In genomic region chr18:46497129-46497528, GRCh38 we compare ENCODE assay signal across 10 cellular contexts.
DNase-seq lines count a peak whose midpoint lies in the region; ATAC-seq and TF ChIP-seq lines count a peak whose summit lies in the region.
"Had no signal": no experiment of that assay in that cellular context is flagged by ENCODE, and none has a peak within 500 bp of the region (broad histone marks: within the 10 kb centered on the region; RNA-seq: fewer than 3 reads in every experiment).

No MANE protein-coding gene starts in this region.

- peak; percentile 65 for DNase-seq in activated CD4-positive, alpha-beta T cell treated with anti-CD3 and anti-CD28 coated beads for 36 hours
- no peak for DNase-seq in activated CD4-positive, alpha-beta T cell treated with anti-CD3 and anti-CD28 coated beads for 1 hour
- DNase-seq in OCI-LY7 (ENCODE audit: low spot score) (peak; percentile 3), cardiac fibroblast (ENCODE audit: low read depth in 2 of 2) (peak; percentile 13 to 14), retina (peak; percentile 35), NCI-H2107 treated with DMSO at 0.1 percent for 48 hours (lab: John Stamatoyannopoulos, UW; ENCODE audit: unreplicated experiment) (no peak), mesenteric fat pad (ENCODE audit: low spot score) (no peak), GM19240 (ENCODE audit: insufficient read length, low spot score) (no peak)
- DNase-seq: dorsolateral prefrontal cortex had no signal

- POLR2A ChIA-PET in activated CD4-positive, alpha-beta T cell treated with anti-CD3 and anti-CD28 coated beads for 36 hours (lab: Charles Lee): no interaction called here
- POLR2A ChIA-PET in OCI-LY7 (lab: Charles Lee): no interaction called here

- H3K4me1 ChIP-seq in OCI-LY7 (ENCODE audit: insufficient read depth, low read length, poor library complexity, severe bottlenecking): no peaks in the 10 kb centered on the region

- TF ChIP-seq CTCF in OCI-LY7 (conservative IDR thresholded peaks at IDR 0.05; ENCODE audit: low read length) (no peak), cardiac fibroblast (IDR thresholded peaks at IDR 0.05; ENCODE audit: low read depth, low read length) (no peak)

- H4K20me1 ChIP-seq in OCI-LY7 (ENCODE audit: insufficient read depth, low read length): no peaks in the 10 kb centered on the region

- intact Hi-C loops in activated CD4-positive, alpha-beta T cell treated with anti-CD3 and anti-CD28 coated beads for 36 hours (cut with DNase I, micrococcal nuclease): no loop called here
- intact Hi-C loops in OCI-LY7 (cut with micrococcal nuclease; ENCODE audit: unreplicated experiment): no loop called here

- ATAC-seq in activated CD4-positive, alpha-beta T cell treated with anti-CD3 and anti-CD28 coated beads for 36 hours: no peak

- H3K4me2 ChIP-seq in OCI-LY7 (ENCODE audit: low read length): no peak overlapping the region

- no peak overlapping the region for H3K27ac Mint-ChIP-seq in activated CD4-positive, alpha-beta T cell treated with anti-CD3 and anti-CD28 coated beads for 36 hours
- H3K27ac Mint-ChIP-seq: memory B cell had no signal

- H3K9me3 ChIP-seq in OCI-LY7 (ENCODE audit: low read length): no peaks in the 10 kb centered on the region

- no peak overlapping the region for H3K4me3 Mint-ChIP-seq in activated CD4-positive, alpha-beta T cell treated with anti-CD3 and anti-CD28 coated beads for 36 hours
- H3K4me3 Mint-ChIP-seq: memory B cell had no signal

- H3K4me1 Mint-ChIP-seq in activated CD4-positive, alpha-beta T cell treated with anti-CD3 and anti-CD28 coated beads for 36 hours: no peaks in the 10 kb centered on the region
- H3K4me1 Mint-ChIP-seq: memory B cell had no signal

- no peaks in the 10 kb centered on the region for H3K36me3 ChIP-seq in OCI-LY7 (ENCODE audit: insufficient read depth, low read length)

- no peak overlapping the region for H3K27ac ChIP-seq in OCI-LY7 (ENCODE audit: low read depth, low read length, poor library complexity, severe bottlenecking)
- H3K27ac ChIP-seq: dorsolateral prefrontal cortex had no signal

- H3K36me3 Mint-ChIP-seq in activated CD4-positive, alpha-beta T cell treated with anti-CD3 and anti-CD28 coated beads for 36 hours (ENCODE audit: low read depth): no peaks in the 10 kb centered on the region
- H3K36me3 Mint-ChIP-seq: memory B cell had no signal

- no peaks in the 10 kb centered on the region for H3K9me2 ChIP-seq in OCI-LY7 (ENCODE audit: insufficient read depth, low read length)

- no peaks in the 10 kb centered on the region for H3K79me2 ChIP-seq in OCI-LY7 (ENCODE audit: insufficient read depth, low read depth, low read length)

- CTCF ChIA-PET in activated CD4-positive, alpha-beta T cell treated with anti-CD3 and anti-CD28 coated beads for 36 hours (lab: Charles Lee): no interaction called here
- CTCF ChIA-PET in OCI-LY7 (lab: Charles Lee; ENCODE audit: unreplicated experiment): no interaction called here

- H3K27me3 Mint-ChIP-seq in activated CD4-positive, alpha-beta T cell treated with anti-CD3 and anti-CD28 coated beads for 36 hours: peaks cover 2% of the 10 kb centered on the region

- BruUV-seq in OCI-LY7 (replicated peaks; lab: Mats Ljungman, UMichigan): no TSS peak

- H3K9me3 Mint-ChIP-seq in activated CD4-positive, alpha-beta T cell treated with anti-CD3 and anti-CD28 coated beads for 36 hours (ENCODE audit: low read depth): no peaks in the 10 kb centered on the region

- no peak overlapping the region for H2AFZ ChIP-seq in OCI-LY7 (ENCODE audit: low read length)

- H3K4me3 ChIP-seq in OCI-LY7 (ENCODE audit: low read depth, low read length, poor library complexity, severe bottlenecking) (no peak overlapping the region), cardiac fibroblast (replicated peaks in 1 of 2; ENCODE audit: low read depth in 2 of 2, low read length in 2 of 2) (no peak overlapping the region)
- H3K4me3 ChIP-seq: dorsolateral prefrontal cortex had no signal

Comparison
In these comparisons a context has a peak if more than half of its experiments do, and no peak if none do; other contexts are left out.
1. DNase-seq: peak in activated CD4-positive, alpha-beta T cell treated with anti-CD3 and anti-CD28 coated beads for 36 hours (single experiment), OCI-LY7 (single experiment), cardiac fibroblast (2 of 2) and retina (single experiment); none in activated CD4-positive, alpha-beta T cell treated with anti-CD3 and anti-CD28 coated beads for 1 hour (single experiment), NCI-H2107 treated with DMSO at 0.1 percent for 48 hours (single experiment), mesenteric fat pad (single experiment) and GM19240 (single experiment).